In genomic region chr1:169271094-169271493, GRCh38 we compare ENCODE assay signal across 14 cellular contexts.
A peak's percentile ranks its signal among the peaks of the same experiment; 100 is the strongest.
DNase-seq lines count a peak whose midpoint lies in the region; ATAC-seq and TF ChIP-seq lines count a peak whose summit lies in the region.
"Had no signal": no experiment of that assay in that cellular context is flagged by ENCODE, and none has a peak within 500 bp of the region (broad histone marks: within the 10 kb centered on the region; RNA-seq: fewer than 3 reads in every experiment).

No MANE protein-coding gene starts in this region.

- peak; percentile 60 for DNase-seq in RPMI8226
- DNase-seq in glutamatergic neuron = no peak
- DNase-seq in islet precursor cell = no peak
- no peak for DNase-seq in activated CD8-positive, alpha-beta memory T cell treated with anti-CD3 and anti-CD28 coated beads, Interleukin-2, amount 10 ng/mL, durations not matched to agents 7 days and 5 days
- DNase-seq in stimulated activated CD8-positive, alpha-beta memory T cell treated with anti-CD3 and anti-CD28 coated beads, Interleukin-4, amount 100 ng/mL, for 48 hours = no peak
- DNase-seq: foreskin fibroblast; nephron progenitor cell; SHP77 treated with DMSO at 0.1 percent for 48 hours; stimulated activated CD4-positive, alpha-beta T cell treated with anti-CD3 and anti-CD28 coated beads, Interleukin-2, amount 100 ng/mL, for 48 hours had no signal

- H3K27ac Mint-ChIP-seq in glutamatergic neuron (ENCODE audit: unreplicated experiment) = no peak overlapping the region
- H3K27ac Mint-ChIP-seq in activated CD8-positive, alpha-beta memory T cell treated with anti-CD3 and anti-CD28 coated beads, Interleukin-2, amount 10 ng/mL, durations not matched to agents 7 days and 5 days = no peak overlapping the region
- H3K27ac Mint-ChIP-seq: nephron progenitor cell had no signal

- TF ChIP-seq CTCF in glutamatergic neuron (IDR thresholded peaks at IDR 0.05; ENCODE audit: partially characterized antibody, unreplicated experiment) = no peak

- peak overlapping the region; percentile 3 for H3K9ac ChIP-seq in mucosa of stomach (ENCODE audit: low read length)

- no peaks in the 10 kb centered on the region for H3K9me3 ChIP-seq in mucosa of stomach (ENCODE audit: control insufficient read depth, low read length)
- H3K9me3 ChIP-seq: breast epithelium, vagina had no signal

- ATAC-seq in GM18868 (IDR thresholded peaks at IDR 0.05; ENCODE audit: unreplicated experiment) = peak; percentile 75
- ATAC-seq in HG03066 (IDR thresholded peaks at IDR 0.05; ENCODE audit: low read depth, unreplicated experiment) = peak; percentile 87
- no peak for ATAC-seq in activated CD8-positive, alpha-beta memory T cell treated with anti-CD3 and anti-CD28 coated beads, Interleukin-2, amount 10 ng/mL, durations not matched to agents 7 days and 5 days

- no peaks in the 10 kb centered on the region for H3K27me3 Mint-ChIP-seq in glutamatergic neuron (ENCODE audit: unreplicated experiment)
- no peaks in the 10 kb centered on the region for H3K27me3 Mint-ChIP-seq in activated CD8-positive, alpha-beta memory T cell treated with anti-CD3 and anti-CD28 coated beads, Interleukin-2, amount 10 ng/mL, durations not matched to agents 7 days and 5 days

- H3K4me1 ChIP-seq in mucosa of stomach (ENCODE audit: control insufficient read depth, insufficient read depth, low read length) = peaks cover 13% of the 10 kb centered on the region
- H3K4me1 ChIP-seq: breast epithelium, vagina had no signal

- no peaks in the 10 kb centered on the region for H3K36me3 Mint-ChIP-seq in glutamatergic neuron (ENCODE audit: unreplicated experiment)
- H3K36me3 Mint-ChIP-seq in activated CD8-positive, alpha-beta memory T cell treated with anti-CD3 and anti-CD28 coated beads, Interleukin-2, amount 10 ng/mL, durations not matched to agents 7 days and 5 days = no peaks in the 10 kb centered on the region

- CTCF ChIA-PET in activated CD8-positive, alpha-beta memory T cell treated with anti-CD3 and anti-CD28 coated beads, Interleukin-2, amount 10 ng/mL, durations not matched to agents 7 days and 5 days (lab: Charles Lee) = no interaction called here

- H3K9me3 Mint-ChIP-seq in glutamatergic neuron (ENCODE audit: unreplicated experiment) = no peaks in the 10 kb centered on the region
- no peaks in the 10 kb centered on the region for H3K9me3 Mint-ChIP-seq in activated CD8-positive, alpha-beta memory T cell treated with anti-CD3 and anti-CD28 coated beads, Interleukin-2, amount 10 ng/mL, durations not matched to agents 7 days and 5 days (ENCODE audit: low read depth)

- H3K4me1 Mint-ChIP-seq in glutamatergic neuron (ENCODE audit: low read depth, unreplicated experiment) = no peaks in the 10 kb centered on the region
- peaks cover 2% of the 10 kb centered on the region for H3K4me1 Mint-ChIP-seq in activated CD8-positive, alpha-beta memory T cell treated with anti-CD3 and anti-CD28 coated beads, Interleukin-2, amount 10 ng/mL, durations not matched to agents 7 days and 5 days
- H3K4me1 Mint-ChIP-seq: nephron progenitor cell had no signal

- H3K4me3 Mint-ChIP-seq in glutamatergic neuron (ENCODE audit: unreplicated experiment) = no peak overlapping the region
- H3K4me3 Mint-ChIP-seq in activated CD8-positive, alpha-beta memory T cell treated with anti-CD3 and anti-CD28 coated beads, Interleukin-2, amount 10 ng/mL, durations not matched to agents 7 days and 5 days = no peak overlapping the region
- H3K4me3 Mint-ChIP-seq: nephron progenitor cell had no signal

- H3K36me3 ChIP-seq in mucosa of stomach (ENCODE audit: control insufficient read depth, insufficient read depth, low read length) = no peaks in the 10 kb centered on the region
- H3K36me3 ChIP-seq: breast epithelium, vagina had no signal

- no peaks in the 10 kb centered on the region for H3K27me3 ChIP-seq in mucosa of stomach (ENCODE audit: control insufficient read depth, insufficient read depth, low read length)
- H3K27me3 ChIP-seq: breast epithelium, vagina had no signal

- H3K4me3 ChIP-seq in mucosa of stomach (ENCODE audit: low read length) = no peak overlapping the region
- H3K4me3 ChIP-seq: breast epithelium, vagina had no signal
